In genomic region chr14:106094654-106095189, GRCh38 we compare ENCODE assay signal across 9 cellular contexts.
A peak's percentile ranks its signal among the peaks of the same experiment; 100 is the strongest.
DNase-seq lines count a peak whose midpoint lies in the region; ATAC-seq lines count a peak whose summit lies in the region.
"Had no signal": no experiment of that assay in that cellular context is flagged by ENCODE, and none has a peak within 500 bp of the region (broad histone marks: within the 10 kb centered on the region; RNA-seq: fewer than 3 reads in every experiment).

No MANE protein-coding gene starts in this region.

- no peak for ATAC-seq in GM21737 (IDR thresholded peaks at IDR 0.05; ENCODE audit: unreplicated experiment)
- ATAC-seq: body of pancreas had no signal

- peak; percentile 1 for DNase-seq in EH (ENCODE audit: low read depth)
- DNase-seq in HUDEP-2 (lab: John Stamatoyannopoulos, UW; ENCODE audit: unreplicated experiment in 76 of 76), result peak in 47 of 76 experiments; percentile 2 to 57 (median 24)
- peak; percentile 77 for DNase-seq in activated effector memory CD4-positive, alpha-beta T cell treated with anti-CD3 and anti-CD28 coated beads, Interleukin-2, amount 50 U/mL, for 16 hours
- DNase-seq in stimulated activated CD4-positive, alpha-beta T cell treated with anti-CD3 and anti-CD28 coated beads, Interleukin-12 subunit alpha, Interleukin-12 subunit beta, amount 100 ng/mL, for 24 hours (ENCODE audit: low read depth in 2 of 2), result peak; percentile 46 to 87
- no peak for DNase-seq in SW 1271 (lab: John Stamatoyannopoulos, UW)
- DNase-seq in amniotic stem cell (lab: John Stamatoyannopoulos, UW), result no peak
- DNase-seq in C1 segment of cervical spinal cord (lab: John Stamatoyannopoulos, UW), result no peak

Comparison
In these comparisons a context has a peak if more than half of its experiments do, and no peak if none do; other contexts are left out.
1. DNase-seq: peak in EH (single experiment), HUDEP-2 (47 of 76), activated effector memory CD4-positive, alpha-beta T cell treated with anti-CD3 and anti-CD28 coated beads, Interleukin-2, amount 50 U/mL, for 16 hours (single experiment) and stimulated activated CD4-positive, alpha-beta T cell treated with anti-CD3 and anti-CD28 coated beads, Interleukin-12 subunit alpha, Interleukin-12 subunit beta, amount 100 ng/mL, for 24 hours (2 of 2); none in SW 1271 (0 of 2), amniotic stem cell (single experiment) and C1 segment of cervical spinal cord (0 of 14).